In genomic region chr3:175493296-175493695, GRCh38 we compare ENCODE assay signal across 19 cellular contexts.
DNase-seq lines count a peak whose midpoint lies in the region; ATAC-seq and TF ChIP-seq lines count a peak whose summit lies in the region.
"Had no signal": no experiment of that assay in that cellular context is flagged by ENCODE, and none has a peak within 500 bp of the region (broad histone marks: within the 10 kb centered on the region; RNA-seq: fewer than 3 reads in every experiment).

No MANE protein-coding gene starts in this region.

- no peak overlapping the region for H2BK5ac ChIP-seq in IMR-90 (ENCODE audit: low read depth, low read length, poor library complexity, severe bottlenecking)

- TF ChIP-seq RAD21 in IMR-90 (IDR thresholded peaks at IDR 0.05; ENCODE audit: low read length), result no peak

- H2AK9ac ChIP-seq in IMR-90 (replicated peaks; ENCODE audit: low read depth, low read length, poor library complexity), result no peak overlapping the region

- no peak overlapping the region for H2AK5ac ChIP-seq in IMR-90 (ENCODE audit: low read depth, low read length)

- no peak overlapping the region for H3K56ac ChIP-seq in IMR-90 (ENCODE audit: extremely low read depth, insufficient read depth, low read length)

- no peak overlapping the region for H2AFZ ChIP-seq in IMR-90 (replicated peaks; ENCODE audit: low read length, poor library complexity)

- in situ Hi-C loops in IMR-90 (cut with MboI; ENCODE audit: low sequenced_read_pairs), result no loop called here

- H4K8ac ChIP-seq in IMR-90 (ENCODE audit: low read depth in 2 of 2, low read length in 2 of 2), result no peak overlapping the region

- H3K4me3 Mint-ChIP-seq in stimulated activated naive B cell treated with anti-CD40 and anti-IgM and Interleukin-4, amounts not matched to agents 10 μg/mL and 1 μg/mL and 100 μg/mL, for 72 hours, result no peak overlapping the region
- H3K4me3 Mint-ChIP-seq: CD14-positive monocyte, HFFc6 had no signal

- H3K4me2 ChIP-seq in IMR-90 (ENCODE audit: low read depth, low read length), result no peak overlapping the region

- no TSS peak for BruUV-seq in IMR-90 (replicated peaks; lab: Mats Ljungman, UMichigan)

- WGBS in IMR-90 (ENCODE audit: extremely low coverage in 2 of 2, insufficient read length in 1 of 2), 2 experiments, result 78% methylated on average over 1 of the region's 3 CpGs; no CpG with 5 or more reads in 1 of the 2 experiments
- 89% methylated on average over 3 of the region's 3 CpGs for WGBS in right cardiac atrium

- H2BK15ac ChIP-seq in IMR-90 (ENCODE audit: low read depth, low read length), result no peak overlapping the region

- intact Hi-C loops in IMR-90 (cut with micrococcal nuclease), result no loop called here
- intact Hi-C loops in right cardiac atrium (cut with DNase I), result no loop called here

- no peaks in the 10 kb centered on the region for H3K36me3 Mint-ChIP-seq in stimulated activated naive B cell treated with anti-CD40 and anti-IgM and Interleukin-4, amounts not matched to agents 10 μg/mL and 1 μg/mL and 100 μg/mL, for 72 hours
- H3K36me3 Mint-ChIP-seq: CD14-positive monocyte had no signal

- ATAC-seq in IMR-90 (ENCODE audit: low read depth) (no peak; the same call in 1 of the 2 replicates), right cardiac atrium (no peak)
- ATAC-seq in stimulated activated naive B cell treated with anti-CD40 and anti-IgM and Interleukin-4, amounts not matched to agents 10 μg/mL and 1 μg/mL and 100 μg/mL, for 72 hours (replicated peaks), result no peak
- ATAC-seq: HepG2 had no signal

- no peaks in the 10 kb centered on the region for H3K9me3 ChIP-seq in IMR-90 (ENCODE audit: control insufficient read depth, insufficient read depth, low read length)
- no peaks in the 10 kb centered on the region for H3K9me3 ChIP-seq in right cardiac atrium (ENCODE audit: control insufficient read depth, low read length)

- POLR2A ChIA-PET in IMR-90 (lab: Charles Lee; ENCODE audit: unreplicated experiment), result no interaction called here

- H4K20me1 ChIP-seq in IMR-90 (ENCODE audit: insufficient read depth, low read length), result no peaks in the 10 kb centered on the region

- no peak overlapping the region for H3K23ac ChIP-seq in IMR-90 (ENCODE audit: low read depth, low read length)

- no peak overlapping the region for H3K4me3 ChIP-seq in IMR-90 (ENCODE audit: insufficient read depth, low read depth, low read length)
- no peak overlapping the region for H3K4me3 ChIP-seq in right cardiac atrium (ENCODE audit: low read length)

- no peak overlapping the region for H3K14ac ChIP-seq in IMR-90 (replicated peaks; ENCODE audit: low read depth, low read length)

- TF ChIP-seq CTCF in IMR-90 (conservative IDR thresholded peaks at IDR 0.05; ENCODE audit: low read depth, low read length), result no peak

- H2BK120ac ChIP-seq in IMR-90 (ENCODE audit: low read depth, low read length), result no peak overlapping the region

- dilution Hi-C loops in IMR-90 (cut with HindIII; ENCODE audit: low sequenced_read_pairs, unreplicated experiment), result no loop called here

- no peaks in the 10 kb centered on the region for H3K36me3 ChIP-seq in IMR-90 (ENCODE audit: control insufficient read depth, insufficient read depth, low read length)

- H3K9ac ChIP-seq in IMR-90 (ENCODE audit: low read depth, low read length), result no peak overlapping the region

- H4K5ac ChIP-seq in IMR-90 (ENCODE audit: low read depth, low read length), result no peak overlapping the region

- H3K18ac ChIP-seq in IMR-90 (ENCODE audit: low read depth, low read length), result no peak overlapping the region

- H3K9me3 Mint-ChIP-seq in stimulated activated naive B cell treated with anti-CD40 and anti-IgM and Interleukin-4, amounts not matched to agents 10 μg/mL and 1 μg/mL and 100 μg/mL, for 72 hours, result no peaks in the 10 kb centered on the region
- H3K9me3 Mint-ChIP-seq: HFFc6 had no signal

- H3K27me3 Mint-ChIP-seq in stimulated activated naive B cell treated with anti-CD40 and anti-IgM and Interleukin-4, amounts not matched to agents 10 μg/mL and 1 μg/mL and 100 μg/mL, for 72 hours, result no peaks in the 10 kb centered on the region

- no peak overlapping the region for H4K91ac ChIP-seq in IMR-90 (ENCODE audit: insufficient read depth, low read depth, low read length)

- no peak overlapping the region for H2BK20ac ChIP-seq in IMR-90 (ENCODE audit: low read depth, low read length)

- peak; percentile 7 for DNase-seq in NCI-H2171 treated with DMSO at 0.1 percent for 48 hours (lab: John Stamatoyannopoulos, UW)
- DNase-seq in NCI-H2171 (lab: John Stamatoyannopoulos, UW), result no peak
- peak; percentile 3 for DNase-seq in IMR-90
- peak; percentile 7 for DNase-seq in iris pigment epithelial cell (ENCODE audit: low read depth)
- peak; percentile 93 for DNase-seq in renal cortical epithelial cell (ENCODE audit: low read depth)
- no peak for DNase-seq in ecto neural progenitor cell (ENCODE audit: low spot score)
- no peak for DNase-seq in right cardiac atrium
- no peak for DNase-seq in stimulated activated naive B cell treated with anti-CD40 and anti-IgM and Interleukin-4, amounts not matched to agents 10 μg/mL and 1 μg/mL and 100 μg/mL, for 72 hours
- DNase-seq: DMS153, HFFc6, KG1, NCI-H1105 treated with DMSO at 0.1 percent for 48 hours, NCI-H1694, NCI-H2081 treated with DMSO at 0.1 percent for 48 hours, NCI-H510A treated with DMSO at 0.1 percent for 48 hours, SIG-M5 had no signal

- H3K27ac ChIP-seq in IMR-90 (ENCODE audit: insufficient read depth, low read length), result no peak overlapping the region
- no peak overlapping the region for H3K27ac ChIP-seq in right cardiac atrium (ENCODE audit: low read length)
- H3K27ac ChIP-seq: RWPE1 had no signal

- H3K27ac Mint-ChIP-seq in stimulated activated naive B cell treated with anti-CD40 and anti-IgM and Interleukin-4, amounts not matched to agents 10 μg/mL and 1 μg/mL and 100 μg/mL, for 72 hours, result no peak overlapping the region
- H3K27ac Mint-ChIP-seq: CD14-positive monocyte, HFFc6 had no signal

- no peak overlapping the region for H3K4ac ChIP-seq in IMR-90 (ENCODE audit: low read depth, low read length)

- CTCF ChIA-PET in IMR-90 (lab: Yijun Ruan, JAX), result no interaction called here

- no peaks in the 10 kb centered on the region for H3K27me3 ChIP-seq in IMR-90 (ENCODE audit: control insufficient read depth, insufficient read depth, low read length)
- H3K27me3 ChIP-seq in right cardiac atrium (ENCODE audit: control insufficient read depth, insufficient read depth), result no peaks in the 10 kb centered on the region

- no peaks in the 10 kb centered on the region for H3K9me1 ChIP-seq in IMR-90 (ENCODE audit: insufficient read depth, low read length)

- TF ChIP-seq POLR2A in IMR-90 (IDR thresholded peaks at IDR 0.05; ENCODE audit: low read depth, low read length), result no peak

- H3K4me1 Mint-ChIP-seq in stimulated activated naive B cell treated with anti-CD40 and anti-IgM and Interleukin-4, amounts not matched to agents 10 μg/mL and 1 μg/mL and 100 μg/mL, for 72 hours, result peaks cover 0 to 14% of the 10 kb centered on the region in 2 donors

- H3K4me1 ChIP-seq in IMR-90 (ENCODE audit: control insufficient read depth, insufficient read depth, low read length) (no peaks in the 10 kb centered on the region), right cardiac atrium (ENCODE audit: control insufficient read depth, insufficient read depth, low read length) (no peaks in the 10 kb centered on the region)

- H3K79me1 ChIP-seq in IMR-90 (ENCODE audit: low read depth in 1 of 2, low read length in 2 of 2), result no peaks in the 10 kb centered on the region

TF ChIP-seq in IMR-90, 13 proteins besides CTCF, POLR2A, EP300 and RAD21:
- no peak for TF ChIP-seq MAZ (IDR thresholded peaks at IDR 0.05; ENCODE audit: borderline replicate concordance, low read depth, low read length)
- TF ChIP-seq, protein P1, sequence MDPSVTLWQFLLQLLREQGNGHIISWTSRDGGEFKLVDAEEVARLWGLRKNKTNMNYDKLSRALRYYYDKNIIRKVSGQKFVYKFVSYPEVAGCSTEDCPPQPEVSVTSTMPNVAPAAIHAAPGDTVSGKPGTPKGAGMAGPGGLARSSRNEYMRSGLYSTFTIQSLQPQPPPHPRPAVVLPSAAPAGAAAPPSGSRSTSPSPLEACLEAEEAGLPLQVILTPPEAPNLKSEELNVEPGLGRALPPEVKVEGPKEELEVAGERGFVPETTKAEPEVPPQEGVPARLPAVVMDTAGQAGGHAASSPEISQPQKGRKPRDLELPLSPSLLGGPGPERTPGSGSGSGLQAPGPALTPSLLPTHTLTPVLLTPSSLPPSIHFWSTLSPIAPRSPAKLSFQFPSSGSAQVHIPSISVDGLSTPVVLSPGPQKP (IDR thresholded peaks at IDR 0.05; ENCODE audit: borderline replicate concordance, low read depth, low read length), result no peak
- no peak for TF ChIP-seq BHLHE40 (IDR thresholded peaks at IDR 0.05; ENCODE audit: low read depth, low read length)
- no peak for TF ChIP-seq CEBPB (IDR thresholded peaks at IDR 0.05; ENCODE audit: low read depth, low read length)
- TF ChIP-seq MAFK (IDR thresholded peaks at IDR 0.05; ENCODE audit: low read depth, low read length), result no peak

Comparison
In these comparisons a context has a peak if more than half of its experiments do, and no peak if none do; other contexts are left out.
1. DNase-seq: peak in NCI-H2171 treated with DMSO at 0.1 percent for 48 hours (single experiment), IMR-90 (single experiment), iris pigment epithelial cell (single experiment) and renal cortical epithelial cell (single experiment); none in NCI-H2171 (single experiment), ecto neural progenitor cell (single experiment), right cardiac atrium (0 of 3) and stimulated activated naive B cell treated with anti-CD40 and anti-IgM and Interleukin-4, amounts not matched to agents 10 μg/mL and 1 μg/mL and 100 μg/mL, for 72 hours (single experiment).